1 cellular context compared by ENCODE assay signal in the genomic region with DNA sequence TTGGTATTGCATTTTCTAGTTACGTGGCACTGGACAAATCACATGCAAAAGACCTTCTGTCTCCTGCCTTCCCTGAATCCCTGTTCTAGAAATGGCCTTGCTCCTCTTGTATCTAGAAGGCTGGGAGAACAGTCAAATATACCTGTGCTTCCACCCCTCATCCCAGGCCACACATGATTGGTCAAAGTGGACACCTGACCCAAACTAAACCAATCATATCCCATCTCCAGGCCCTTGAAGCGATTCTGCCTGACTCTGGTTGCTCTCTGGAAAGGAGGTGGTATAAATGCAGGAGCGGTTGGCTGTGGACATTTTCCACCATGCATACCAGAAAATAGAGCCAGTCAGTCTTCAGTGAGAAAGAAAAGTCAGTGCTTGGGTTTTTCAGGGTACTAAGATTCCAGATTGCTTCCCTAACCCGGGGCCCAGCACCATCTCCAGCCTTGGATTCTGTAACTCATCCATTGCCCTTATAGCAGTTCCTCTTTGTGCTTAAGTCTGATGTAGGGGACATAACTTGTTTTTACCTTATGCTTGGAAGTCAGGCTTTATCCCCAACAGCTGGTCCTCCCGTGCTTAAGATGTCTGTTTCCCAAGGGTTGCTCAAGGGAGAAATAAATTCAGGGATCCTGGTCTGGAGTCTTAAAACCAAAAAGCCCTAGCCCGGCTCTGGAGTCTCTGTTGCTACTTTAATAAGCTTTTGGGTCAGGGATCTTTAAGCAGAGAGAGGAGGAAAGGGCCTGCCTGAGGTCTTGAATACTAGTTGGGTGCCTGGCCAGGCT.
TF ChIP-seq lines count a peak whose summit lies in the region.

No MANE protein-coding gene starts in this region.

TF ChIP-seq in SK-N-SH, 30 proteins besides CTCF, POLR2A, EP300 and RAD21 (continued from another document):
- TF ChIP-seq, protein P1, sequence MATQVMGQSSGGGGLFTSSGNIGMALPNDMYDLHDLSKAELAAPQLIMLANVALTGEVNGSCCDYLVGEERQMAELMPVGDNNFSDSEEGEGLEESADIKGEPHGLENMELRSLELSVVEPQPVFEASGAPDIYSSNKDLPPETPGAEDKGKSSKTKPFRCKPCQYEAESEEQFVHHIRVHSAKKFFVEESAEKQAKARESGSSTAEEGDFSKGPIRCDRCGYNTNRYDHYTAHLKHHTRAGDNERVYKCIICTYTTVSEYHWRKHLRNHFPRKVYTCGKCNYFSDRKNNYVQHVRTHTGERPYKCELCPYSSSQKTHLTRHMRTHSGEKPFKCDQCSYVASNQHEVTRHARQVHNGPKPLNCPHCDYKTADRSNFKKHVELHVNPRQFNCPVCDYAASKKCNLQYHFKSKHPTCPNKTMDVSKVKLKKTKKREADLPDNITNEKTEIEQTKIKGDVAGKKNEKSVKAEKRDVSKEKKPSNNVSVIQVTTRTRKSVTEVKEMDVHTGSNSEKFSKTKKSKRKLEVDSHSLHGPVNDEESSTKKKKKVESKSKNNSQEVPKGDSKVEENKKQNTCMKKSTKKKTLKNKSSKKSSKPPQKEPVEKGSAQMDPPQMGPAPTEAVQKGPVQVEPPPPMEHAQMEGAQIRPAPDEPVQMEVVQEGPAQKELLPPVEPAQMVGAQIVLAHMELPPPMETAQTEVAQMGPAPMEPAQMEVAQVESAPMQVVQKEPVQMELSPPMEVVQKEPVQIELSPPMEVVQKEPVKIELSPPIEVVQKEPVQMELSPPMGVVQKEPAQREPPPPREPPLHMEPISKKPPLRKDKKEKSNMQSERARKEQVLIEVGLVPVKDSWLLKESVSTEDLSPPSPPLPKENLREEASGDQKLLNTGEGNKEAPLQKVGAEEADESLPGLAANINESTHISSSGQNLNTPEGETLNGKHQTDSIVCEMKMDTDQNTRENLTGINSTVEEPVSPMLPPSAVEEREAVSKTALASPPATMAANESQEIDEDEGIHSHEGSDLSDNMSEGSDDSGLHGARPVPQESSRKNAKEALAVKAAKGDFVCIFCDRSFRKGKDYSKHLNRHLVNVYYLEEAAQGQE (IDR thresholded peaks at IDR 0.05; ENCODE audit: low read depth, low read length): no peak
